ENCODE assay signal across 20 cellular contexts in the genomic region with DNA sequence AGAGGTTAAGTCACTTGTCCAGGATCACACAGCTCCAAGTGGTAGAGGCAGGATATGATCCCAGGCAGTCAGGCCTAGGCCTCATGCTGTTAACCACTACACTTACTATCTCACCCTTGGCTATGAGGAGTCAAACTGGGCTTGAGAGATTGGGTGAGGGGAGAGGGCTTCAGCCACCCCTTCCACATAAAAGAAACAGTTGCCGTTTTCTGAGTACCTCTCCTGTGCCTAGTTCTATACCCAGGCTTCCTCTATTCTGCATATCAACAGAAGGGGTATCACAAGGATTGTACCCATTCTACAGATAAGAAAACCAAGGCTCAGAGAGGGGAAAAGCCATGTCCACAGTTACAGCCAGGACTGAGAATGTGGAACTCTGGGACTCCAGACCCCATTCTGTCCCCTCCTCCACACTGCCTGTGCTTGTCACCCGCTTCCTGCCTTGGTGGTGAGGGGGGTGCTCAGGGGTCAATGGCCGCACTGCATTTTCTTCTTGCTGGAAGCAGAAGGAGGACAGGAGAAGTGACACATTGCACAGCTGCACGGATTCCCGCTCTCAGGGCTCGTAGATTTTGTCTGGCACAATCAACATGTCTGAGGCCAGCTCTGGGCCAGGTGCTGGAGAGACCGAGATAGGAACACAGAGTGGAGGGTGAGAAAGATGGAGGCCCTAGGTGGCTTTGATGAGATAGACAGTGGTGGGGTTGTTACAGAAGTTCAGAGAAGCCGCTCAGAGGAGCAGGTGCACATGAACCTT.
A peak's percentile ranks its signal among the peaks of the same experiment; 100 is the strongest.
DNase-seq lines count a peak whose midpoint lies in the region; ATAC-seq and TF ChIP-seq lines count a peak whose summit lies in the region.
"Had no signal": no experiment of that assay in that cellular context is flagged by ENCODE, and none has a peak within 500 bp of the region (broad histone marks: within the 10 kb centered on the region; RNA-seq: fewer than 3 reads in every experiment).

No MANE protein-coding gene starts in this region.

- TF ChIP-seq POLR2A in gastroesophageal sphincter (IDR thresholded peaks at IDR 0.05) = no peak

- H3K9me3 ChIP-seq in right atrium auricular region (no peaks in the 10 kb centered on the region), heart right ventricle (no peaks in the 10 kb centered on the region), gastroesophageal sphincter (no peaks in the 10 kb centered on the region), psoas muscle (no peaks in the 10 kb centered on the region), upper lobe of right lung (no peaks in the 10 kb centered on the region)

- TF ChIP-seq EP300 in gastroesophageal sphincter (IDR thresholded peaks at IDR 0.05) = no peak

- no peak for TF ChIP-seq CTCF in right atrium auricular region (IDR thresholded peaks at IDR 0.05)
- TF ChIP-seq CTCF in heart right ventricle (IDR thresholded peaks at IDR 0.05) = no peak
- TF ChIP-seq CTCF in gastroesophageal sphincter (IDR thresholded peaks at IDR 0.05) = no peak
- TF ChIP-seq CTCF in psoas muscle (IDR thresholded peaks at IDR 0.05) = no peak
- no peak for TF ChIP-seq CTCF in upper lobe of right lung (IDR thresholded peaks at IDR 0.05)

- intact Hi-C loops in heart right ventricle (cut with DNase I) (loop anchor here in 5 of 10 donors (5.0 to 10.0 kb wide), 3 partner anchors 53 to 61 kb away; no protein-coding TSS in a partner anchor), psoas muscle (cut with DNase I) (loop anchor here (2.0 kb wide), 1 partner anchor 59 kb away; no protein-coding TSS in a partner anchor), upper lobe of right lung (cut with DNase I) (no loop called here)

- H3K4me1 ChIP-seq in right atrium auricular region = peaks cover 3 to 57% of the 10 kb centered on the region in 2 donors
- H3K4me1 ChIP-seq in heart right ventricle = peaks cover 7 to 57% (median 38%) of the 10 kb centered on the region in 9 donors
- H3K4me1 ChIP-seq in gastroesophageal sphincter = peaks cover 4 to 77% (median 29%) of the 10 kb centered on the region in 3 donors
- H3K4me1 ChIP-seq in psoas muscle = peaks cover 63% of the 10 kb centered on the region
- peaks cover 40% of the 10 kb centered on the region for H3K4me1 ChIP-seq in upper lobe of right lung

- DNase-seq in right atrium auricular region (ENCODE audit: low spot score) (no peak), heart right ventricle (no peak), psoas muscle (no peak), upper lobe of right lung (no peak), DMS 273 (lab: John Stamatoyannopoulos, UW; ENCODE audit: unreplicated experiment) (no peak)
- DNase-seq: C1 segment of cervical spinal cord, DMS 273 treated with DMSO at 0.1 percent for 48 hours, GF-D8, GM23248, HCEC 1CT, KBM-7, NCI-H1417 treated with DMSO at 0.1 percent for 48 hours, NCI-H1930, NCI-H2171, NCI-H446 treated with DMSO at 0.1 percent for 48 hours, NCI-H748 treated with DMSO at 0.1 percent for 48 hours, OCI-M1 had no signal

- H3K4me3 ChIP-seq in right atrium auricular region = no peak overlapping the region
- H3K4me3 ChIP-seq in heart right ventricle = no peak overlapping the region
- no peak overlapping the region for H3K4me3 ChIP-seq in gastroesophageal sphincter
- H3K4me3 ChIP-seq in psoas muscle = no peak overlapping the region
- no peak overlapping the region for H3K4me3 ChIP-seq in upper lobe of right lung
- H3K4me3 ChIP-seq: GM23248 had no signal

- WGBS in heart right ventricle, 2 donors = 77 to 85% methylated on average over 8 of the region's 8 CpGs
- WGBS in gastroesophageal sphincter (ENCODE audit: low coverage in 1 of 2), 2 donors = 96% methylated on average over 4 of the region's 8 CpGs; no CpG with 5 or more reads in 1 of the 2 donors
- 50 to 59% (median 58%) methylated on average over 8 of the region's 8 CpGs for WGBS in psoas muscle, 3 donors

- H3K27me3 ChIP-seq in right atrium auricular region (no peaks in the 10 kb centered on the region), heart right ventricle (no peaks in the 10 kb centered on the region), gastroesophageal sphincter (no peaks in the 10 kb centered on the region), psoas muscle (ENCODE audit: insufficient read depth in 3 of 3, low read length in 2 of 3) (no peaks in the 10 kb centered on the region), upper lobe of right lung (no peaks in the 10 kb centered on the region)

- no peaks in the 10 kb centered on the region for H3K36me3 ChIP-seq in right atrium auricular region
- no peaks in the 10 kb centered on the region for H3K36me3 ChIP-seq in heart right ventricle
- no peaks in the 10 kb centered on the region for H3K36me3 ChIP-seq in gastroesophageal sphincter
- H3K36me3 ChIP-seq in psoas muscle (ENCODE audit: insufficient read depth in 1 of 2, low read depth in 1 of 2) = no peaks in the 10 kb centered on the region
- H3K36me3 ChIP-seq in upper lobe of right lung = no peaks in the 10 kb centered on the region

- ATAC-seq in heart right ventricle (no peak), gastroesophageal sphincter (no peak), psoas muscle (no peak), upper lobe of right lung (no peak), GM18498 (IDR thresholded peaks at IDR 0.05; ENCODE audit: unreplicated experiment) (no peak), HG03432 (IDR thresholded peaks at IDR 0.05; ENCODE audit: unreplicated experiment) (no peak)

- peak overlapping the region; percentile 92 for H3K27ac ChIP-seq in right atrium auricular region
- H3K27ac ChIP-seq in heart right ventricle = peak overlapping the region in 3 of 10 donors; percentile 16 to 91 (median 84)
- peak overlapping the region in 3 of 4 donors; percentile 4 to 88 (median 85) for H3K27ac ChIP-seq in gastroesophageal sphincter
- H3K27ac ChIP-seq in psoas muscle = peak overlapping the region; percentile 97
- H3K27ac ChIP-seq in upper lobe of right lung = peak overlapping the region; percentile 81
- H3K27ac ChIP-seq: GM23248 had no signal
